25 cellular contexts compared by ENCODE assay signal in genomic region chr1:24425446-24425845, GRCh38.
"Had no signal": no experiment of that assay in that cellular context is flagged by ENCODE, and none has a peak within 500 bp of the region (broad histone marks: within the 10 kb centered on the region; RNA-seq: fewer than 3 reads in every experiment).

No MANE protein-coding gene starts in this region.

- H3K27ac ChIP-seq: adrenal gland, ascending aorta, epithelial cell of prostate, heart right ventricle, left ventricle myocardium inferior, neutrophil, ovary, psoas muscle, right atrium auricular region, stomach, suprapubic skin, tibial nerve had no signal

- FAIRE-seq: kidney, urothelium cell line had no signal

- H3K4me1 ChIP-seq: adrenal gland, ascending aorta, psoas muscle, suprapubic skin, tibial nerve had no signal

- H3K4me3 ChIP-seq: adrenal gland, ascending aorta, heart right ventricle, left ventricle myocardium inferior, ovary, psoas muscle, right atrium auricular region, stomach, suprapubic skin, tibial nerve had no signal

- ATAC-seq: heart right ventricle; natural killer cell treated with Interleukin-12 subunit alpha and Interleukin-12 subunit beta and Interleukin-15 and Interleukin-18, amount 100 ng/mL, for 72 hours; psoas muscle; stimulated activated memory B cell treated with anti-CD40 and anti-IgM and Interleukin-4, amounts not matched to agents 10 μg/mL and 1 μg/mL and 100 μg/mL, for 72 hours; WTC11 had no signal

- DNase-seq: activated effector memory CD4-positive, alpha-beta T cell treated with anti-CD3 and anti-CD28 coated beads, Interleukin-2, amount 50 U/mL, for 16 hours; activated naive CD4-positive, alpha-beta T cell treated with anti-CD3 and anti-CD28 coated beads, Interleukin-2, amount 50 U/mL, for 16 hours; adrenal gland; cortex of kidney; heart right ventricle; kidney; left ventricle myocardium inferior; mammary epithelial cell; midbrain; ovary; psoas muscle; stimulated activated CD4-positive, alpha-beta T cell treated with anti-CD3 and anti-CD28 coated beads, Interleukin-2, amount 100 ng/mL, for 24 hours; stomach; T1000 had no signal

- H3K9me3 Mint-ChIP-seq: central memory CD8-positive, alpha-beta T cell; natural killer cell treated with Interleukin-12 subunit alpha and Interleukin-12 subunit beta and Interleukin-15 and Interleukin-18, amount 100 ng/mL, for 72 hours; stimulated activated memory B cell treated with anti-CD40 and anti-IgM and Interleukin-4, amounts not matched to agents 10 μg/mL and 1 μg/mL and 100 μg/mL, for 72 hours; WTC11 had no signal

- H3K36me3 ChIP-seq: adrenal gland, ascending aorta, ovary, right atrium auricular region had no signal

- H3K36me3 Mint-ChIP-seq: WTC11 had no signal

- H3K4me3 Mint-ChIP-seq: central memory CD8-positive, alpha-beta T cell; natural killer cell treated with Interleukin-12 subunit alpha and Interleukin-12 subunit beta and Interleukin-15 and Interleukin-18, amount 100 ng/mL, for 72 hours; stimulated activated memory B cell treated with anti-CD40 and anti-IgM and Interleukin-4, amounts not matched to agents 10 μg/mL and 1 μg/mL and 100 μg/mL, for 72 hours; WTC11 had no signal

- H3K27ac Mint-ChIP-seq: natural killer cell treated with Interleukin-12 subunit alpha and Interleukin-12 subunit beta and Interleukin-15 and Interleukin-18, amount 100 ng/mL, for 72 hours; stimulated activated memory B cell treated with anti-CD40 and anti-IgM and Interleukin-4, amounts not matched to agents 10 μg/mL and 1 μg/mL and 100 μg/mL, for 72 hours; WTC11 had no signal

- H3K9me3 ChIP-seq: adrenal gland, ascending aorta, heart right ventricle, left ventricle myocardium inferior, neutrophil, ovary, psoas muscle, right atrium auricular region, stomach, suprapubic skin, tibial nerve had no signal

- H3K27me3 ChIP-seq: adrenal gland, ascending aorta, heart right ventricle, neutrophil, ovary, right atrium auricular region, stomach, suprapubic skin, tibial nerve had no signal
